ENCODE assay signal across 2 cellular contexts in genomic region chr10:122476034-122476695, GRCh38.
TF ChIP-seq lines count a peak whose summit lies in the region.

No MANE protein-coding gene starts in this region.

TF ChIP-seq in H1, 55 proteins besides CTCF, POLR2A, EP300 and RAD21 (continued from another document):
- TF ChIP-seq GTF2F1 (IDR thresholded peaks at IDR 0.05; ENCODE audit: borderline replicate concordance, low read depth, low read length) = no peak
- TF ChIP-seq HDAC6 (IDR thresholded peaks at IDR 0.05; ENCODE audit: low read depth, low read length) = no peak
- no peak for TF ChIP-seq EGR1 (IDR thresholded peaks at IDR 0.05; ENCODE audit: borderline replicate concordance, low read depth, low read length)
- peak; percentile 15; the same call in 1 of the 2 replicates for TF ChIP-seq TEAD4 (IDR thresholded peaks at IDR 0.05; ENCODE audit: low read depth, low read length)

TF ChIP-seq in HEK293T, 16 proteins besides CTCF, POLR2A, EP300 and RAD21 (continued from another document):
- TF ChIP-seq BHLHE40 (IDR thresholded peaks at IDR 0.05; ENCODE audit: borderline replicate concordance) = no peak
- no peak for TF ChIP-seq TARDBP (IDR thresholded peaks at IDR 0.05)
- TF ChIP-seq FOXM1 (IDR thresholded peaks at IDR 0.05; ENCODE audit: borderline replicate concordance) = no peak
- TF ChIP-seq, protein P1, sequence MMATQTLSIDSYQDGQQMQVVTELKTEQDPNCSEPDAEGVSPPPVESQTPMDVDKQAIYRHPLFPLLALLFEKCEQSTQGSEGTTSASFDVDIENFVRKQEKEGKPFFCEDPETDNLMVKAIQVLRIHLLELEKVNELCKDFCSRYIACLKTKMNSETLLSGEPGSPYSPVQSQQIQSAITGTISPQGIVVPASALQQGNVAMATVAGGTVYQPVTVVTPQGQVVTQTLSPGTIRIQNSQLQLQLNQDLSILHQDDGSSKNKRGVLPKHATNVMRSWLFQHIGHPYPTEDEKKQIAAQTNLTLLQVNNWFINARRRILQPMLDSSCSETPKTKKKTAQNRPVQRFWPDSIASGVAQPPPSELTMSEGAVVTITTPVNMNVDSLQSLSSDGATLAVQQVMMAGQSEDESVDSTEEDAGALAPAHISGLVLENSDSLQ (IDR thresholded peaks at IDR 0.05) = no peak
- no peak for TF ChIP-seq CTBP1 (IDR thresholded peaks at IDR 0.05; ENCODE audit: borderline replicate concordance)
- TF ChIP-seq ZNF384 (IDR thresholded peaks at IDR 0.05) = no peak
- TF ChIP-seq NFRKB (IDR thresholded peaks at IDR 0.05) = no peak
- TF ChIP-seq FOXA1 (IDR thresholded peaks at IDR 0.05) = no peak
- TF ChIP-seq LEF1 (IDR thresholded peaks at IDR 0.05; ENCODE audit: borderline replicate concordance) = no peak
- TF ChIP-seq SUZ12 (IDR thresholded peaks at IDR 0.05) = no peak
- TF ChIP-seq FOXK2 (IDR thresholded peaks at IDR 0.05) = no peak
- TF ChIP-seq L3MBTL2 (conservative IDR thresholded peaks at IDR 0.05) = no peak
TF ChIP-seq in HEK293T: peak in this region for 0.
